In the genomic region with DNA sequence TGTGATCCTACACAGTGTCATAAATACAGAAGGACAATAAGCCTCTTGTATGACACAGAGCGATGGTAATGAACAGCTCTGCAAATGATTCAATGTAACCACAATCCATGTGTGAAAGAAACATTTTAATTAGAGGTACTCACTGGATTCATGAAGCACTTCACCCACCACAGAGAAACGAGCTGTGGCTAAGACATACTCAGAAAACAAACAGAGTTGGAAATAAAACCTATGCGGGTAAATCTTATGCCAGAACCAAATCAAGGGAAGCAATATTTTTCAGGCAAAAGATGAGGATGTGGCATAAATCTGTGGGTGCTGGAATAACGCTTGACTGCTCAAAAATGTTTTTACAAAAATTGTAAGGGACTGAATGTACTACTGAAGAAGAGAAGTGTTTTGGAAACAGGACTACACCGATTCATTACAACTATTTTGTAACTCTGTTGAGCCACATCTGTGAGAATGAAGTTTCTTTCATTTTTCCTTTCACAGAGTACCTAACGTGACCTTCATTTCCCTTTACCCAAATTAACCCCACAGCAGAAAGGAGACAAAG, we compare ENCODE assay signal across 8 cellular contexts.
DNase-seq lines count a peak whose midpoint lies in the region; ATAC-seq and TF ChIP-seq lines count a peak whose summit lies in the region.

No MANE protein-coding gene starts in this region.

- DNase-seq in NCI-H1436 (lab: John Stamatoyannopoulos, UW), result peak; percentile 52
- no peak for DNase-seq in tibial nerve (ENCODE audit: low spot score in 2 of 2)
- DNase-seq in coronary artery (ENCODE audit: low spot score), result no peak
- no peak for DNase-seq in midbrain (lab: John Stamatoyannopoulos, UW)
- DNase-seq in GM20000 (ENCODE audit: low spot score), result no peak

- peaks cover 0 to 4% (median 0%) of the 10 kb centered on the region in 4 donors for H3K9me3 ChIP-seq in tibial nerve

- H3K4me3 ChIP-seq in tibial nerve, result no peak overlapping the region
- H3K4me3 ChIP-seq in coronary artery, result no peak overlapping the region

- ATAC-seq in GM18505 (IDR thresholded peaks at IDR 0.05; ENCODE audit: unreplicated experiment) (peak; percentile 69), GM21737 (IDR thresholded peaks at IDR 0.05; ENCODE audit: unreplicated experiment) (peak; percentile 63), esophagus mucosa (peak; percentile 68)

- H3K36me3 ChIP-seq in tibial nerve, result no peaks in the 10 kb centered on the region

- TF ChIP-seq POLR2A in GM18505 (IDR thresholded peaks at IDR 0.05; ENCODE audit: borderline replicate concordance, extremely low read depth, insufficient read depth, insufficient read length) (no peak), tibial nerve (IDR thresholded peaks at IDR 0.05) (no peak)

- TF ChIP-seq CTCF in tibial nerve (IDR thresholded peaks at IDR 0.05) (no peak), coronary artery (IDR thresholded peaks at IDR 0.05) (no peak), GM20000 (IDR thresholded peaks at IDR 0.05; ENCODE audit: extremely low read depth, missing control alignments) (no peak)

- H3K27ac ChIP-seq in tibial nerve (peak overlapping the region; percentile 18 to 82 (median 68)), coronary artery (no peak overlapping the region)

- peak in 1 of 2 donors; percentile 67 for TF ChIP-seq EP300 in tibial nerve (IDR thresholded peaks at IDR 0.05)

- H3K4me1 ChIP-seq in tibial nerve, result peaks cover 0 to 25% (median 12%) of the 10 kb centered on the region in 4 donors

- WGBS in tibial nerve, 2 donors, result 29 to 31% methylated on average over 6 of the region's 6 CpGs

- H3K27me3 ChIP-seq in tibial nerve, result no peaks in the 10 kb centered on the region

Comparison
In these comparisons a context has a peak if more than half of its experiments do, and no peak if none do; other contexts are left out.
1. H3K27ac ChIP-seq: peak in tibial nerve (4 of 4); none in coronary artery (0 of 2).
2. Peak in every context shown above with its lines, with median percentiles within 50 percentile points of each other: ATAC-seq.